23 cellular contexts compared by ENCODE assay signal in genomic region chr10:133287832-133288500, GRCh38. TPM values are rescaled to one million over a fixed set of nuclear protein-coding genes. Genes with fewer than 3 reads are reported as not detected.
A peak's percentile ranks its signal among the peaks of the same experiment; 100 is the strongest.
DNase-seq lines count a peak whose midpoint lies in the region; ATAC-seq, FAIRE-seq and TF ChIP-seq lines count a peak whose summit lies in the region.
"Had no signal": no experiment of that assay in that cellular context is flagged by ENCODE, and none has a peak within 500 bp of the region (broad histone marks: within the 10 kb centered on the region; RNA-seq: fewer than 3 reads in every experiment).

No MANE protein-coding gene starts in this region.

- 94% methylated on average over 42 of the region's 46 CpGs for WGBS in GM12878 (ENCODE audit: insufficient coverage, insufficient replicate concordance, low lambda C conversion rate, missing lambda C conversion rate)

- in situ Hi-C loops in GM12878 (cut with MboI) = no loop called here

- POLR2A ChIA-PET in GM12878 (lab: Charles Lee) = no interaction called here

- intact Hi-C loops in GM12878 (cut with micrococcal nuclease; ENCODE audit: unreplicated experiment) = no loop called here

- no peak overlapping the region for H3K9ac ChIP-seq in GM12878 (ENCODE audit: control insufficient read depth, insufficient read depth, low read length)
- H3K9ac ChIP-seq: parathyroid adenoma had no signal

- CTCF ChIA-PET in GM12878 (lab: Yijun Ruan, JAX) = interaction anchor here (1.2 kb wide), 1 partner anchor 19 kb away, joined by 3 read pairs; no protein-coding TSS in a partner anchor

- ATAC-seq in GM12878 = no peak
- ATAC-seq: A549; activated CD8-positive, alpha-beta T cell treated with anti-CD3 and anti-CD28 coated beads for 36 hours; left lobe of liver; Panc1 had no signal

- H3K27me3 ChIP-seq in GM12878 (replicated peaks in 1 of 2; ENCODE audit: control insufficient read depth in 2 of 2, insufficient read depth in 2 of 2, low read length in 1 of 2) = no peaks in the 10 kb centered on the region

- H3K27ac ChIP-seq in GM12878 (ENCODE audit: control insufficient read depth, insufficient read depth) = no peak overlapping the region
- H3K27ac ChIP-seq: A549, parathyroid adenoma had no signal

- no peaks in the 10 kb centered on the region for H3K9me3 ChIP-seq in GM12878 (replicated peaks; ENCODE audit: control insufficient read depth, insufficient read depth, low read length)
- H3K9me3 ChIP-seq: A549 had no signal

- peaks cover 9 to 26% of the 10 kb centered on the region in 2 experiments for H3K36me3 ChIP-seq in GM12878 (ENCODE audit: control insufficient read depth in 2 of 2, insufficient read depth in 2 of 2, low read length in 1 of 2)

- no peak for TF ChIP-seq CTCF in GM12878 (IDR thresholded peaks at IDR 0.05 in 2 of 3, conservative IDR thresholded peaks at IDR 0.05 in 1 of 3; ENCODE audit: control insufficient read depth in 2 of 3, extremely low read depth in 1 of 3, insufficient read depth in 1 of 3, low read depth in 3 of 3, low read length in 3 of 3)

- H2AFZ ChIP-seq in GM12878 (ENCODE audit: control insufficient read depth, low read depth, low read length) = no peak overlapping the region
- H2AFZ ChIP-seq: parathyroid adenoma had no signal

- no TSS peak for BruUV-seq in GM12878 (replicated peaks; lab: Mats Ljungman, UMichigan)

- RAD21 ChIA-PET in GM12878 (lab: Charles Lee; ENCODE audit: unreplicated experiment) = no interaction called here

- no peaks in the 10 kb centered on the region for H4K20me1 ChIP-seq in GM12878 (ENCODE audit: control insufficient read depth, insufficient read depth)

- TF ChIP-seq POLR2A in GM12878 (IDR thresholded peaks at IDR 0.05; ENCODE audit: low read depth, low read length) = peak; percentile 23; the same call in 1 of the 2 replicates

- H3K4me1 ChIP-seq in GM12878 (ENCODE audit: control insufficient read depth, insufficient read depth, low read length) = no peaks in the 10 kb centered on the region
- H3K4me1 ChIP-seq: parathyroid adenoma had no signal

- SMC1A ChIA-PET in GM12878 (lab: Charles Lee; ENCODE audit: uncharacterized antibody, unreplicated experiment) = interaction anchor here (1.4 kb wide), 1 partner anchor 10 kb away, joined by 4 read pairs; no protein-coding TSS in a partner anchor

- TF ChIP-seq EP300 in GM12878 (IDR thresholded peaks at IDR 0.05; ENCODE audit: borderline replicate concordance in 1 of 2, control insufficient read depth in 1 of 2, low read depth in 2 of 2, low read length in 2 of 2) = no peak

- H3K4me3 ChIP-seq in GM12878 = no peak overlapping the region
- H3K4me3 ChIP-seq: A549 had no signal

- no peak for FAIRE-seq in GM12878 (lab: Jason Lieb, UNC)
- FAIRE-seq: A549, bronchial epithelial cell, H54 had no signal

- no peaks in the 10 kb centered on the region for H3K79me2 ChIP-seq in GM12878 (ENCODE audit: control insufficient read depth, insufficient read depth, low read length)

- DNase-seq in GM12878 (ENCODE audit: low read depth, low spot score) = no peak
- no peak for DNase-seq in activated CD8-positive, alpha-beta memory T cell treated with anti-CD3 and anti-CD28 coated beads, Interleukin-2, amount 50 U/mL, for 4 hours
- DNase-seq: activated CD8-positive, alpha-beta T cell treated with anti-CD3 and anti-CD28 coated beads for 36 hours; activated T-cell treated with anti-CD3 and anti-CD28 coated beads for 4 hours; anterior cingulate cortex; CD4-positive, alpha-beta memory T cell; Kasumi-1; mesenchymal stem cell; NCI-H1436; NCI-H2081 treated with DMSO at 0.1 percent for 48 hours; NCI-H226; NCI-H69; SHP77 treated with DMSO at 0.1 percent for 48 hours; trophoblast cell had no signal

- TF ChIP-seq RAD21 in GM12878 (IDR thresholded peaks at IDR 0.05; ENCODE audit: insufficient read depth, low read depth, low read length) = no peak

- H3K4me2 ChIP-seq in GM12878 (ENCODE audit: control insufficient read depth, insufficient read depth) = no peak overlapping the region
- H3K4me2 ChIP-seq: A549 had no signal

RNA-seq across cellular contexts. Expression of gene ADAM8, which starts 11.3 kb away (rescaled TPM):
- 204 and 240 TPM in 2 replicates for total RNA-seq in GM12878 (2013; cell fraction: nucleolus; rRNA removed)
- total RNA-seq in GM12878 (2014; rRNA removed) = 31.6 and 37.4 TPM in 2 replicates
- total RNA-seq in GM12878 (2014; rRNA removed; fragmentation: Illumina TruSeq; extraction: Trizol) = 13.0 and 13.2 TPM in 2 replicates
- 86.1 and 92.7 TPM in 2 replicates for total RNA-seq in GM12878 (2021)
- 13.7 TPM for polyA plus RNA-seq in GM12878 (2011; ENCODE audit: low read depth)
- 5.3 and 15.1 TPM in 2 replicates for polyA plus RNA-seq in GM12878 (2011; rRNA removed)
- 20.0 and 33.8 TPM in 2 replicates for polyA plus RNA-seq in GM12878 (2011; cell fraction: cytosol; rRNA removed)
- 351 and 379 TPM in 2 replicates for polyA plus RNA-seq in GM12878 (2011; cell fraction: nucleus; rRNA removed)
- 44.0 and 54.6 TPM in 2 replicates for polyA plus RNA-seq in GM12878 (2012)
- 0.68 and 6.8 TPM in 2 replicates for polyA plus RNA-seq in GM12878 (2014; fragmentation: Illumina TruSeq; extraction: Trizol)
- polyA plus RNA-seq in GM12878 (2014; fragmentation: Nextera tagmentation; extraction: Ambion mirVana) = 1 to 10 TPM in 1 of 2 experiments, under 1 TPM in 1; 0.37 to 2.3 TPM
- 51.6 and 73.2 TPM in 2 replicates for polyA plus RNA-seq in GM12878 (2014; rRNA removed)
- polyA plus RNA-seq in GM12878 (2016; fragmentation: Nextera tagmentation; extraction: Ambion mirVana) = 10 to 100 TPM; 28.4 to 34.1 TPM
- polyA minus RNA-seq in GM12878 (2011; rRNA and poly(A)+ RNA removed) = 14.7 and 35.3 TPM in 2 replicates
- 13.4 and 24.5 TPM in 2 replicates for polyA minus RNA-seq in GM12878 (2011; cell fraction: cytosol; rRNA and poly(A)+ RNA removed)
- 96.1 and 129 TPM in 2 replicates for polyA minus RNA-seq in GM12878 (2011; cell fraction: nucleus; rRNA and poly(A)+ RNA removed)

RNA-seq across cellular contexts. Expression of gene TUBGCP2, which starts 20.7 kb away (rescaled TPM):
- total RNA-seq in GM12878 (2013; cell fraction: nucleolus; rRNA removed) = 76.6 and 91.2 TPM in 2 replicates
- total RNA-seq in GM12878 (2014; rRNA removed) (38.5 TPM in 2 replicates), GM12878 (2014; rRNA removed; fragmentation: Illumina TruSeq; extraction: Trizol) (18.1 and 19.1 TPM in 2 replicates), GM12878 (2021) (46.5 and 47.1 TPM in 2 replicates)
- 12.8 TPM for polyA plus RNA-seq in GM12878 (2011; ENCODE audit: low read depth)
- polyA plus RNA-seq in GM12878 (2011; rRNA removed) (23.7 and 35.8 TPM in 2 replicates), GM12878 (2014; fragmentation: Illumina TruSeq; extraction: Trizol) (16.0 and 26.6 TPM in 2 replicates), GM12878 (2014; fragmentation: Nextera tagmentation; extraction: Ambion mirVana) (10 to 100 TPM in 1 of 2 experiments, 1 to 10 TPM in 1; 4.8 to 11.6 TPM), GM12878 (2014; rRNA removed) (33.6 and 36.2 TPM in 2 replicates), GM12878 (2016; fragmentation: Nextera tagmentation; extraction: Ambion mirVana) (10 to 100 TPM; 36.4 to 37.7 TPM)
- 29.0 and 35.1 TPM in 2 replicates for polyA plus RNA-seq in GM12878 (2011; cell fraction: cytosol; rRNA removed)
- polyA plus RNA-seq in GM12878 (2011; cell fraction: nucleus; rRNA removed) = 82.0 and 82.5 TPM in 2 replicates
- polyA plus RNA-seq in GM12878 (2012) = 25.1 and 31.7 TPM in 2 replicates
- polyA minus RNA-seq in GM12878 (2011; rRNA and poly(A)+ RNA removed) = 37.1 and 46.2 TPM in 2 replicates
- 14.8 and 16.3 TPM in 2 replicates for polyA minus RNA-seq in GM12878 (2011; cell fraction: cytosol; rRNA and poly(A)+ RNA removed)
- 24.7 and 47.1 TPM in 2 replicates for polyA minus RNA-seq in GM12878 (2011; cell fraction: nucleus; rRNA and poly(A)+ RNA removed)

RNA-seq across cellular contexts. Expression of gene ZNF511, which starts 20.7 kb away (rescaled TPM):
- 9.7 and 10.0 TPM in 2 replicates for total RNA-seq in GM12878 (2013; cell fraction: nucleolus; rRNA removed)
- total RNA-seq in GM12878 (2014; rRNA removed) (21.0 and 21.3 TPM in 2 replicates), GM12878 (2014; rRNA removed; fragmentation: Illumina TruSeq; extraction: Trizol) (29.8 and 30.3 TPM in 2 replicates), GM12878 (2021) (50.3 and 57.1 TPM in 2 replicates)
- 17.8 TPM for polyA plus RNA-seq in GM12878 (2011; ENCODE audit: low read depth)
- polyA plus RNA-seq in GM12878 (2011; rRNA removed) (24.8 and 32.1 TPM in 2 replicates), GM12878 (2014; fragmentation: Illumina TruSeq; extraction: Trizol) (12.0 and 31.8 TPM in 2 replicates), GM12878 (2014; fragmentation: Nextera tagmentation; extraction: Ambion mirVana) (1 to 10 TPM in 1 of 2 experiments, under 1 TPM in 1; 0.58 to 6.0 TPM), GM12878 (2014; rRNA removed) (49.0 and 54.9 TPM in 2 replicates), GM12878 (2016; fragmentation: Nextera tagmentation; extraction: Ambion mirVana) (100 to 1,000 TPM; 110 TPM)
- polyA plus RNA-seq in GM12878 (2011; cell fraction: cytosol; rRNA removed) = 24.5 and 38.8 TPM in 2 replicates
- 38.0 and 47.4 TPM in 2 replicates for polyA plus RNA-seq in GM12878 (2011; cell fraction: nucleus; rRNA removed)
- 23.5 and 30.3 TPM in 2 replicates for polyA plus RNA-seq in GM12878 (2012)
- 22.6 and 25.5 TPM in 2 replicates for polyA minus RNA-seq in GM12878 (2011; rRNA and poly(A)+ RNA removed)
- 10.1 and 12.4 TPM in 2 replicates for polyA minus RNA-seq in GM12878 (2011; cell fraction: cytosol; rRNA and poly(A)+ RNA removed)
- polyA minus RNA-seq in GM12878 (2011; cell fraction: nucleus; rRNA and poly(A)+ RNA removed) = 5.6 and 10.1 TPM in 2 replicates

RNA-seq across cellular contexts. Expression of gene CALY, which starts 48.7 kb away (rescaled TPM):
- not detected in 2 replicates for total RNA-seq in GM12878 (2013; cell fraction: nucleolus; rRNA removed)
- total RNA-seq in GM12878 (2014; rRNA removed) = not detected in 2 replicates
- not detected in 2 replicates for total RNA-seq in GM12878 (2014; rRNA removed; fragmentation: Illumina TruSeq; extraction: Trizol)
- total RNA-seq in GM12878 (2021) = not detected in 2 replicates
- polyA plus RNA-seq in GM12878 (2011; ENCODE audit: low read depth) = not detected
- polyA plus RNA-seq in GM12878 (2011; rRNA removed) = 0.07 TPM in 1 of 2 replicates, not detected in the other
- 0.07 TPM in 1 of 2 replicates, not detected in the other for polyA plus RNA-seq in GM12878 (2011; cell fraction: cytosol; rRNA removed)
- 0.44 and 0.87 TPM in 2 replicates for polyA plus RNA-seq in GM12878 (2011; cell fraction: nucleus; rRNA removed)
- not detected in 2 replicates for polyA plus RNA-seq in GM12878 (2012)
- polyA plus RNA-seq in GM12878 (2014; fragmentation: Illumina TruSeq; extraction: Trizol) = not detected in 2 replicates
- polyA plus RNA-seq in GM12878 (2014; fragmentation: Nextera tagmentation; extraction: Ambion mirVana) = not detected
- polyA plus RNA-seq in GM12878 (2014; rRNA removed) = not detected in 2 replicates
- polyA plus RNA-seq in GM12878 (2016; fragmentation: Nextera tagmentation; extraction: Ambion mirVana) = not detected
- polyA minus RNA-seq in GM12878 (2011; rRNA and poly(A)+ RNA removed) = not detected in 2 replicates
- polyA minus RNA-seq in GM12878 (2011; cell fraction: cytosol; rRNA and poly(A)+ RNA removed) = not detected in 2 replicates
- not detected in 2 replicates for polyA minus RNA-seq in GM12878 (2011; cell fraction: nucleus; rRNA and poly(A)+ RNA removed)
- total RNA-seq: activated CD8-positive, alpha-beta T cell treated with anti-CD3 and anti-CD28 coated beads for 36 hours; bronchial epithelial cell; Daoy; glomerular endothelial cell had no signal

RNA-seq across cellular contexts. Expression of gene VENTX, which starts 50.3 kb away (rescaled TPM):
- not detected in 2 replicates for total RNA-seq in GM12878 (2013; cell fraction: nucleolus; rRNA removed)
- not detected in 2 replicates for total RNA-seq in GM12878 (2014; rRNA removed)
- total RNA-seq in GM12878 (2014; rRNA removed; fragmentation: Illumina TruSeq; extraction: Trizol) = not detected in 2 replicates
- total RNA-seq in GM12878 (2021) = not detected in 2 replicates
- polyA plus RNA-seq in GM12878 (2011; ENCODE audit: low read depth) = not detected
- polyA plus RNA-seq in GM12878 (2011; rRNA removed) = not detected in 2 replicates
- not detected in 2 replicates for polyA plus RNA-seq in GM12878 (2011; cell fraction: cytosol; rRNA removed)
- not detected in 2 replicates for polyA plus RNA-seq in GM12878 (2011; cell fraction: nucleus; rRNA removed)
- polyA plus RNA-seq in GM12878 (2012) = not detected in 2 replicates
- polyA plus RNA-seq in GM12878 (2014; fragmentation: Illumina TruSeq; extraction: Trizol) = not detected in 2 replicates
- polyA plus RNA-seq in GM12878 (2014; fragmentation: Nextera tagmentation; extraction: Ambion mirVana) = not detected
- polyA plus RNA-seq in GM12878 (2014; rRNA removed) = not detected in 2 replicates
- under 1 TPM in 1 of 2 experiments, not detected in 1; 0.05 TPM for polyA plus RNA-seq in GM12878 (2016; fragmentation: Nextera tagmentation; extraction: Ambion mirVana)
- not detected in 2 replicates for polyA minus RNA-seq in GM12878 (2011; rRNA and poly(A)+ RNA removed)
- polyA minus RNA-seq in GM12878 (2011; cell fraction: cytosol; rRNA and poly(A)+ RNA removed) = not detected in 2 replicates
- not detected in 2 replicates for polyA minus RNA-seq in GM12878 (2011; cell fraction: nucleus; rRNA and poly(A)+ RNA removed)
- total RNA-seq: bronchial epithelial cell; CD4-positive, alpha-beta memory T cell; Daoy; glomerular endothelial cell; neural crest cell had no signal
- polyA plus RNA-seq: A549; CD4-positive, alpha-beta memory T cell had no signal
